9 cellular contexts compared by ENCODE assay signal in genomic region chr13:113448885-113449692, GRCh38. TPM values are rescaled to one million over a fixed set of nuclear protein-coding genes. Genes with fewer than 3 reads are reported as not detected.
DNase-seq lines count a peak whose midpoint lies in the region; ATAC-seq lines count a peak whose summit lies in the region.
"Had no signal": no experiment of that assay in that cellular context is flagged by ENCODE, and none has a peak within 500 bp of the region (broad histone marks: within the 10 kb centered on the region; RNA-seq: fewer than 3 reads in every experiment).

No MANE protein-coding gene starts in this region.

- ATAC-seq in HG02763 (IDR thresholded peaks at IDR 0.05; ENCODE audit: unreplicated experiment) = no peak
- no peak for ATAC-seq in HG02571 (IDR thresholded peaks at IDR 0.05; ENCODE audit: unreplicated experiment)

- WGBS in esophagus, 2 donors = 34 to 51% methylated on average over 29 of the region's 29 CpGs

- peak overlapping the region; percentile 94 for H3K4me2 ChIP-seq in BLaER1

- peaks cover 7% of the 10 kb centered on the region; the same call in 1 of the 2 replicates for H3K36me3 ChIP-seq in BLaER1
- no peaks in the 10 kb centered on the region for H3K36me3 ChIP-seq in esophagus (ENCODE audit: control insufficient read depth in 2 of 2, insufficient read depth in 2 of 2, low read length in 1 of 2)

- H3K4me3 ChIP-seq in BLaER1 = peak overlapping the region; percentile 65
- H3K4me3 ChIP-seq in esophagus (ENCODE audit: low read depth in 1 of 2, low read length in 2 of 2) = peak overlapping the region; percentile 38 to 44

- H3K4me1 ChIP-seq in BLaER1 = peaks cover 95% of the 10 kb centered on the region
- H3K4me1 ChIP-seq in esophagus (ENCODE audit: control insufficient read depth in 2 of 2, insufficient read depth in 2 of 2, low read length in 1 of 2) = peaks cover 0 to 11% of the 10 kb centered on the region in 2 donors

- peak overlapping the region; percentile 80 for H3K9ac ChIP-seq in BLaER1

- H3K9me3 ChIP-seq in BLaER1 (no peaks in the 10 kb centered on the region), esophagus (ENCODE audit: control insufficient read depth in 2 of 2, insufficient read depth in 1 of 2, low read depth in 1 of 2, low read length in 1 of 2) (peaks cover 0 to 4% of the 10 kb centered on the region in 2 donors)

- no peaks in the 10 kb centered on the region for H4K20me1 ChIP-seq in BLaER1

- no peaks in the 10 kb centered on the region for H3K27me3 ChIP-seq in BLaER1
- no peaks in the 10 kb centered on the region for H3K27me3 ChIP-seq in esophagus (ENCODE audit: control insufficient read depth in 1 of 2, insufficient read depth in 2 of 2, low read length in 2 of 2)
- H3K27me3 ChIP-seq: dorsolateral prefrontal cortex had no signal

- DNase-seq in HCEC 1CT (peak; percentile 94), NCI-H2227 (lab: John Stamatoyannopoulos, UW; ENCODE audit: unreplicated experiment) (peak; percentile 92)
- DNase-seq in activated CD4-positive, alpha-beta T cell treated with anti-CD3 and anti-CD28 coated beads for 48 hours = peak; percentile 18
- peak; percentile 3 for DNase-seq in stimulated activated CD8-positive, alpha-beta memory T cell treated with anti-CD3 and anti-CD28 coated beads, Interleukin-12 subunit alpha, Interleukin-12 subunit beta, amount 100 ng/mL, for 1 hour (ENCODE audit: low read depth)

- H3K27ac ChIP-seq in BLaER1 (peak overlapping the region; percentile 97), esophagus (ENCODE audit: low read depth in 2 of 2, low read length in 1 of 2) (peak overlapping the region; percentile 17 to 80)

RNA-seq across cellular contexts. Expression of gene ADPRHL1, which starts 4.2 kb away (rescaled TPM):
- polyA plus RNA-seq in esophagus = under 1 TPM; 0.51 to 0.89 TPM

RNA-seq across cellular contexts. Expression of gene DCUN1D2, which starts 41.4 kb away (rescaled TPM):
- polyA plus RNA-seq in esophagus = 1 to 10 TPM; 6.9 to 8.9 TPM

Comparison
In these comparisons a context has a peak if more than half of its experiments do, and no peak if none do; other contexts are left out.
1. DNase-seq: peak in every context shown above with its lines; median percentile 94 in HCEC 1CT; 92 in NCI-H2227; 18 in activated CD4-positive, alpha-beta T cell treated with anti-CD3 and anti-CD28 coated beads for 48 hours; 3 in stimulated activated CD8-positive, alpha-beta memory T cell treated with anti-CD3 and anti-CD28 coated beads, Interleukin-12 subunit alpha, Interleukin-12 subunit beta, amount 100 ng/mL, for 1 hour.